In the genomic region with DNA sequence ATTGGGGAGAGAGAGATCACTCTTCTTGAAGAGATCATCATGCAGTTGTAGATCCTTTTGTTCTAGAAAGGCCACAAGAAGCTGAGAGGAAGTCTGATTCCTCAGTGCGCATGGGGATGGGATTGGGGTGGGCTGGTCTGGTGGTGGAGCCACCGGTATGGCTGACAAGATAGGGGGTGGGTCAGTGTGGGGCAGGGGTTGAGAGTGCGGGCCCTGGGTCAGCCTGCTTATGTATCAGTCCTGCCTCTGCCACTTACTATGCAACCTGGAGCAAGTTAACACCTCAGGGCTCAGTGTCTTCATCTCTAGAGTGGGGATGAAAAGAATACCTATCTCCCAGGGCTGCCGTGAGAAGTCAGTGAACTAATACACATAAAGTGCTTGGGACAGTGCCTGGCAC, we compare ENCODE assay signal across 29 cellular contexts. TPM values are rescaled to one million over a fixed set of nuclear protein-coding genes. Genes with fewer than 3 reads are reported as not detected.
DNase-seq lines count a peak whose midpoint lies in the region; ATAC-seq and TF ChIP-seq lines count a peak whose summit lies in the region.
"Had no signal": no experiment of that assay in that cellular context is flagged by ENCODE, and none has a peak within 500 bp of the region (broad histone marks: within the 10 kb centered on the region; RNA-seq: fewer than 3 reads in every experiment).

No MANE protein-coding gene starts in this region.

- no peak overlapping the region for H2AFZ ChIP-seq in ACC112 (ENCODE audit: low read length, unreplicated experiment)
- H2AFZ ChIP-seq: neural progenitor cell had no signal

- no peaks in the 10 kb centered on the region for H3K27me3 Mint-ChIP-seq in activated T-cell treated with anti-CD3 and anti-CD28 coated beads, Interleukin-2, amount 50 U/mL, for 24 hours
- H3K27me3 Mint-ChIP-seq in activated CD8-positive, alpha-beta T cell treated with anti-CD3 and anti-CD28 coated beads for 36 hours: no peaks in the 10 kb centered on the region
- peaks cover 8% of the 10 kb centered on the region for H3K27me3 Mint-ChIP-seq in nephron progenitor cell (ENCODE audit: low read depth, poor library complexity)

- CTCF ChIA-PET in activated CD8-positive, alpha-beta T cell treated with anti-CD3 and anti-CD28 coated beads for 36 hours (lab: Charles Lee): no interaction called here

- POLR2A ChIA-PET in activated CD8-positive, alpha-beta T cell treated with anti-CD3 and anti-CD28 coated beads for 36 hours (lab: Charles Lee): no interaction called here

- H3K27me3 ChIP-seq in ACC112 (ENCODE audit: insufficient read depth, low read length): no peaks in the 10 kb centered on the region
- H3K27me3 ChIP-seq: breast epithelium, tibial nerve had no signal

- peak overlapping the region; percentile 50 for H3K27ac Mint-ChIP-seq in activated T-cell treated with anti-CD3 and anti-CD28 coated beads, Interleukin-2, amount 50 U/mL, for 24 hours
- H3K27ac Mint-ChIP-seq in activated CD8-positive, alpha-beta T cell treated with anti-CD3 and anti-CD28 coated beads for 36 hours: peak overlapping the region; percentile 9
- H3K27ac Mint-ChIP-seq in nephron progenitor cell: peak overlapping the region; percentile 66
- H3K27ac Mint-ChIP-seq: activated CD4-positive, alpha-beta memory T cell treated with anti-CD3 and anti-CD28 coated beads, Interleukin-2, amount 10 ng/mL, durations not matched to agents 7 days and 5 days; B cell; neural progenitor cell had no signal

- peaks cover 14% of the 10 kb centered on the region for H3K4me1 ChIP-seq in ACC112 (ENCODE audit: control insufficient read depth, insufficient read depth, low read length, unreplicated experiment)

- H3K9me3 Mint-ChIP-seq in activated T-cell treated with anti-CD3 and anti-CD28 coated beads, Interleukin-2, amount 50 U/mL, for 24 hours: no peaks in the 10 kb centered on the region
- no peaks in the 10 kb centered on the region for H3K9me3 Mint-ChIP-seq in activated CD8-positive, alpha-beta T cell treated with anti-CD3 and anti-CD28 coated beads for 36 hours
- H3K9me3 Mint-ChIP-seq in nephron progenitor cell: no peaks in the 10 kb centered on the region
- H3K9me3 Mint-ChIP-seq: activated CD4-positive, alpha-beta memory T cell treated with anti-CD3 and anti-CD28 coated beads, Interleukin-2, amount 10 ng/mL, durations not matched to agents 7 days and 5 days; neural progenitor cell had no signal

- no peak for DNase-seq in activated T-cell treated with anti-CD3 and anti-CD28 coated beads, Interleukin-2, amount 50 U/mL, for 24 hours
- no peak for DNase-seq in activated T-cell treated with anti-CD3 and anti-CD28 coated beads, Interleukin-2, amount 50 U/mL, for 48 hours
- no peak for DNase-seq in activated CD8-positive, alpha-beta T cell treated with anti-CD3 and anti-CD28 coated beads for 36 hours
- DNase-seq in nephron progenitor cell (no peak), mesenteric fat pad (ENCODE audit: low spot score) (no peak)
- DNase-seq: activated CD4-positive, alpha-beta memory T cell treated with anti-CD3 and anti-CD28 coated beads, Interleukin-2, amount 10 ng/mL, durations not matched to agents 7 days and 5 days; activated CD4-positive, alpha-beta T cell treated with anti-CD3 and anti-CD28 coated beads for 1 hour; amniotic stem cell; colonic mucosa; DMS153; effector CD8-positive, alpha-beta T cell; erythroblast; NCI-H1417 treated with DMSO at 0.1 percent for 48 hours; NCI-H2107; NCI-H774; stimulated activated CD8-positive, alpha-beta memory T cell treated with anti-CD3 and anti-CD28 coated beads, Interleukin-4, amount 100 ng/mL, for 48 hours had no signal

- no peak overlapping the region for H3K4me3 ChIP-seq in ACC112 (ENCODE audit: low read depth, low read length)
- H3K4me3 ChIP-seq: breast epithelium, colonic mucosa, lung, neural progenitor cell, tibial nerve had no signal

- H3K36me3 Mint-ChIP-seq in activated T-cell treated with anti-CD3 and anti-CD28 coated beads, Interleukin-2, amount 50 U/mL, for 24 hours (ENCODE audit: low read depth): peaks cover 50% of the 10 kb centered on the region
- H3K36me3 Mint-ChIP-seq in activated CD8-positive, alpha-beta T cell treated with anti-CD3 and anti-CD28 coated beads for 36 hours (ENCODE audit: low read depth): peaks cover 17% of the 10 kb centered on the region
- peaks cover 4% of the 10 kb centered on the region for H3K36me3 Mint-ChIP-seq in nephron progenitor cell (ENCODE audit: low read depth)

- TF ChIP-seq CTCF in activated CD8-positive, alpha-beta T cell treated with anti-CD3 and anti-CD28 coated beads for 36 hours (IDR thresholded peaks at IDR 0.05): no peak
- TF ChIP-seq CTCF in nephron progenitor cell (IDR thresholded peaks at IDR 0.05): no peak

- ATAC-seq in activated CD8-positive, alpha-beta T cell treated with anti-CD3 and anti-CD28 coated beads for 36 hours: no peak
- ATAC-seq in HG03432 (IDR thresholded peaks at IDR 0.05; ENCODE audit: unreplicated experiment) (no peak), HG03442 (IDR thresholded peaks at IDR 0.05; ENCODE audit: unreplicated experiment) (no peak)

- peaks cover 26% of the 10 kb centered on the region for H3K4me1 Mint-ChIP-seq in activated T-cell treated with anti-CD3 and anti-CD28 coated beads, Interleukin-2, amount 50 U/mL, for 24 hours (ENCODE audit: low read depth)
- peaks cover 24% of the 10 kb centered on the region for H3K4me1 Mint-ChIP-seq in activated CD8-positive, alpha-beta T cell treated with anti-CD3 and anti-CD28 coated beads for 36 hours (ENCODE audit: low read depth)
- H3K4me1 Mint-ChIP-seq in nephron progenitor cell: peaks cover 26% of the 10 kb centered on the region

- H3K36me3 ChIP-seq in ACC112 (ENCODE audit: insufficient read depth, low read length): 0 out of 2 replicates have a peak, but pooled peaks cover 4% of the 10 kb centered on the region
- H3K36me3 ChIP-seq: breast epithelium, colonic mucosa, neural progenitor cell had no signal

- peaks cover 29% of the 10 kb centered on the region for H3K79me2 ChIP-seq in ACC112 (ENCODE audit: control insufficient read depth, insufficient read depth, low read length, unreplicated experiment)

- intact Hi-C loops in activated CD8-positive, alpha-beta T cell treated with anti-CD3 and anti-CD28 coated beads for 36 hours (cut with micrococcal nuclease): loop anchor here (5.0 kb wide), 1 partner anchor 67 kb away; no protein-coding TSS in a partner anchor

- no peak overlapping the region for H3K4me3 Mint-ChIP-seq in activated T-cell treated with anti-CD3 and anti-CD28 coated beads, Interleukin-2, amount 50 U/mL, for 24 hours
- H3K4me3 Mint-ChIP-seq in activated CD8-positive, alpha-beta T cell treated with anti-CD3 and anti-CD28 coated beads for 36 hours: no peak overlapping the region
- H3K4me3 Mint-ChIP-seq in nephron progenitor cell: no peak overlapping the region
- H3K4me3 Mint-ChIP-seq: activated CD4-positive, alpha-beta memory T cell treated with anti-CD3 and anti-CD28 coated beads, Interleukin-2, amount 10 ng/mL, durations not matched to agents 7 days and 5 days; B cell had no signal

- peak overlapping the region; percentile 49 for H3K27ac ChIP-seq in ACC112 (ENCODE audit: low read depth, low read length)
- H3K27ac ChIP-seq: colonic mucosa, neural progenitor cell, tibial nerve had no signal

RNA-seq across cellular contexts. Expression of a gene that starts 8.0 kb away (rescaled TPM):
- 1 to 10 TPM; 8.2 to 8.9 TPM for total RNA-seq in activated CD8-positive, alpha-beta T cell treated with anti-CD3 and anti-CD28 coated beads for 36 hours
- total RNA-seq in mesenteric fat pad: 36.5 TPM
- total RNA-seq: B cell had no signal

RNA-seq across cellular contexts. Expression of a gene that starts 8.3 kb away (rescaled TPM):
- total RNA-seq in activated CD8-positive, alpha-beta T cell treated with anti-CD3 and anti-CD28 coated beads for 36 hours: 10 to 100 TPM; 23.7 to 27.3 TPM
- 42.1 TPM for total RNA-seq in mesenteric fat pad

RNA-seq across cellular contexts. Expression of a gene that starts 13.5 kb away (rescaled TPM):
- total RNA-seq in activated CD8-positive, alpha-beta T cell treated with anti-CD3 and anti-CD28 coated beads for 36 hours: 10 to 100 TPM; 48.1 to 56.2 TPM
- total RNA-seq in mesenteric fat pad: 38.1 TPM

RNA-seq across cellular contexts. Expression of a gene that starts 30.2 kb away (rescaled TPM):
- total RNA-seq in activated CD8-positive, alpha-beta T cell treated with anti-CD3 and anti-CD28 coated beads for 36 hours: not detected
- total RNA-seq in mesenteric fat pad: not detected
- total RNA-seq: A172; activated CD4-positive, alpha-beta memory T cell treated with anti-CD3 and anti-CD28 coated beads, Interleukin-2, amount 10 ng/mL, durations not matched to agents 7 days and 5 days; breast epithelium; colonic mucosa; HT1080; kidney epithelial cell; tibial nerve had no signal

RNA-seq across cellular contexts. Expression of a gene that starts 53.5 kb away (rescaled TPM):
- total RNA-seq in activated CD8-positive, alpha-beta T cell treated with anti-CD3 and anti-CD28 coated beads for 36 hours: not detected
- total RNA-seq in mesenteric fat pad: not detected
- total RNA-seq: A172; activated CD4-positive, alpha-beta memory T cell treated with anti-CD3 and anti-CD28 coated beads, Interleukin-2, amount 10 ng/mL, durations not matched to agents 7 days and 5 days; B cell; breast epithelium; colonic mucosa; H4; HT1080; kidney epithelial cell; lung; T-helper 2 cell treated with Interferon-gamma antibody and Interleukin-4, amounts not matched to agents 100 ng/mL and 5 ng/mL, for 36 hours; tibial nerve had no signal

Comparison
In these comparisons a context has a peak if more than half of its experiments do, and no peak if none do; other contexts are left out.
1. H3K27ac Mint-ChIP-seq: peak in every context shown above with its lines; median percentile 66 in nephron progenitor cell; 50 in activated T-cell treated with anti-CD3 and anti-CD28 coated beads, Interleukin-2, amount 50 U/mL, for 24 hours; 9 in activated CD8-positive, alpha-beta T cell treated with anti-CD3 and anti-CD28 coated beads for 36 hours.